Comparison of ENCODE assay signal across 20 cellular contexts in the genomic region with DNA sequence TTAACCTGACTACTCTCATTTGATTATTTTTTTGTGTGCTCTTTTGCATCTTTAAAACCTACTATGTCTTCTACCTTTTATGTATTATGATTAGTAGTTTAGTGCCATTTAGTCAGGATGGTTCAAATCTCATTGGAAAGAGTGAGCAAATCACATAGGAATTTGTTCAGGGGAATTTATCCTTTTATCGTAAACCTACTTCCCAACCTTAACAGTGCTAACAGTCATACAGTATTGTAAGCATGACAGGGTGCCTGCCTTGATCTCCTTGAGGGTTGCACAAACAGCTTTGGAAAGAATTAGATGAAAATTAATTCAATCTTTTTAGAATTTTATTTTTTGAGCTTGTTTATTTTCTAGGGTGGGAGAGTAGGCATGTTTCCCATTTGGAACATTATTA. TPM values are rescaled to one million over a fixed set of nuclear protein-coding genes. Genes with fewer than 3 reads are reported as not detected.
DNase-seq lines count a peak whose midpoint lies in the region; ATAC-seq and TF ChIP-seq lines count a peak whose summit lies in the region.
"Had no signal": no experiment of that assay in that cellular context is flagged by ENCODE, and none has a peak within 500 bp of the region (broad histone marks: within the 10 kb centered on the region; RNA-seq: fewer than 3 reads in every experiment).

No MANE protein-coding gene starts in this region.

- H3K4me1 ChIP-seq in PC-3 (ENCODE audit: insufficient read depth, low read length) (peaks cover 24% of the 10 kb centered on the region), body of pancreas (peaks cover 20% of the 10 kb centered on the region), left lung (peaks cover 5 to 17% of the 10 kb centered on the region in 2 donors), SK-N-SH (ENCODE audit: control insufficient read depth in 1 of 2, insufficient read depth in 2 of 2, low read depth in 1 of 2, low read length in 1 of 2) (peaks cover 0 to 6% of the 10 kb centered on the region in 2 experiments; a peak in 2 of 4 replicates)

- TF ChIP-seq RAD21 in SK-N-SH (IDR thresholded peaks at IDR 0.05; ENCODE audit: low read length): no peak

- peak; percentile 6 for DNase-seq in PC-3
- DNase-seq in body of pancreas: no peak
- no peak for DNase-seq in left lung
- no peak for DNase-seq in NCI-H1105 (lab: John Stamatoyannopoulos, UW)
- no peak for DNase-seq in GM10266 (ENCODE audit: extremely low spot score)
- DNase-seq in SK-N-SH: no peak
- no peak for DNase-seq in nucleus accumbens (lab: John Stamatoyannopoulos, UW)
- DNase-seq: Calu3; CD8-positive, alpha-beta T cell; H9; Karpas-422; MM.1S; NCI-H1092 treated with DMSO at 0.1 percent for 48 hours; NCI-H1694; NCI-H2081 treated with DMSO at 0.1 percent for 48 hours; NK-92 treated with Interleukin-12 subunit alpha and Interleukin-12 subunit beta, amount 100 ng/mL, for 24 hours; Right ventricle myocardium superior had no signal

- CTCF ChIA-PET in PC-3 (lab: Charles Lee): no interaction called here
- CTCF ChIA-PET in SK-N-SH (lab: Yijun Ruan, JAX): interaction anchor here (0.7 to 3.5 kb wide), 5 partner anchors 10 to 194 kb away, joined by 3 to 18 read pairs (median 3); no protein-coding TSS in a partner anchor

- ATAC-seq in PC-3 (no peak), body of pancreas (peak; percentile 78), left lung (peak; percentile 10)
- ATAC-seq: CD8-positive, alpha-beta T cell; SK-N-SH treated with all-trans-retinoic acid at 6 μM for 48 hours had no signal

- 68 to 70% methylated on average over 1 of the region's 1 CpG for WGBS in body of pancreas, 2 donors
- WGBS in SK-N-SH (ENCODE audit: low lambda C conversion rate): 95% methylated on average over 1 of the region's 1 CpG

- no peak for TF ChIP-seq POLR2A in body of pancreas (IDR thresholded peaks at IDR 0.05)

- no peaks in the 10 kb centered on the region for H3K79me2 ChIP-seq in PC-3 (ENCODE audit: low read length)
- 0 out of 2 replicates have a peak, but pooled peaks cover 6% of the 10 kb centered on the region for H3K79me2 ChIP-seq in SK-N-SH (ENCODE audit: insufficient read depth)

- H3K36me3 ChIP-seq in PC-3 (ENCODE audit: low read depth, low read length): peaks cover 43% of the 10 kb centered on the region; the same call in 1 of the 2 replicates
- H3K36me3 ChIP-seq in body of pancreas (replicated peaks in 1 of 2; ENCODE audit: insufficient read depth in 1 of 2, low read depth in 2 of 2): no peaks in the 10 kb centered on the region
- H3K36me3 ChIP-seq in left lung: peaks cover 0 to 38% of the 10 kb centered on the region in 2 donors
- peaks cover 52 to 64% of the 10 kb centered on the region in 2 experiments for H3K36me3 ChIP-seq in SK-N-SH (replicated peaks in 1 of 2; ENCODE audit: control insufficient read depth in 1 of 2, insufficient read depth in 2 of 2, low read length in 1 of 2)

- H3K27ac ChIP-seq in PC-3 (ENCODE audit: low read length) (no peak overlapping the region), body of pancreas (peak overlapping the region in 3 of 4 donors; percentile 7 to 54 (median 51)), left lung (peak overlapping the region in 1 of 2 donors; percentile 22), SK-N-SH (ENCODE audit: low read depth in 2 of 2, low read length in 1 of 2) (no peak overlapping the region)
- H3K27ac ChIP-seq: BLaER1 treated with 17β-estradiol and CSF1 and Interleukin-3, amounts not matched to agents 10 nM and 100 nM; HL-60 had no signal

- no peak for TF ChIP-seq CTCF in PC-3 (conservative IDR thresholded peaks at IDR 0.05; ENCODE audit: low read depth, low read length)
- no peak for TF ChIP-seq CTCF in body of pancreas (IDR thresholded peaks at IDR 0.05)
- TF ChIP-seq CTCF in left lung (IDR thresholded peaks at IDR 0.05): no peak
- TF ChIP-seq CTCF in GM10266 (IDR thresholded peaks at IDR 0.05; ENCODE audit: control insufficient read depth, insufficient read depth, low read depth, missing control alignments): no peak
- no peak for TF ChIP-seq CTCF in SK-N-SH (IDR thresholded peaks at IDR 0.05)

- no peaks in the 10 kb centered on the region for H3K9me2 ChIP-seq in PC-3 (replicated peaks; ENCODE audit: low read length)
- no peaks in the 10 kb centered on the region for H3K9me2 ChIP-seq in SK-N-SH

- H3K27me3 ChIP-seq in PC-3 (ENCODE audit: low read length): no peaks in the 10 kb centered on the region
- H3K27me3 ChIP-seq in body of pancreas: no peaks in the 10 kb centered on the region
- no peaks in the 10 kb centered on the region for H3K27me3 ChIP-seq in left lung
- H3K27me3 ChIP-seq in SK-N-SH (ENCODE audit: insufficient read depth): no peaks in the 10 kb centered on the region
- H3K27me3 ChIP-seq: BLaER1 treated with 17β-estradiol and CSF1 and Interleukin-3, amounts not matched to agents 10 nM and 100 nM had no signal

- H4K20me1 ChIP-seq in PC-3 (ENCODE audit: low read length): 0 out of 2 replicates have a peak, but pooled peaks cover 6% of the 10 kb centered on the region
- no peaks in the 10 kb centered on the region for H4K20me1 ChIP-seq in SK-N-SH (ENCODE audit: insufficient read depth)

- POLR2A ChIA-PET in PC-3 (lab: Charles Lee; ENCODE audit: unreplicated experiment): no interaction called here
- POLR2A ChIA-PET in SK-N-SH (lab: Yijun Ruan, JAX): interaction anchor here (0.6 kb wide), 1 partner anchor 21 kb away, joined by 3 read pairs; no protein-coding TSS in a partner anchor

- no TSS peak for BruUV-seq in PC-3 (replicated peaks; lab: Mats Ljungman, UMichigan)

- H3K9ac ChIP-seq in PC-3 (ENCODE audit: low read length) (no peak overlapping the region), SK-N-SH (no peak overlapping the region)
- H3K9ac ChIP-seq: BLaER1 treated with 17β-estradiol and CSF1 and Interleukin-3, amounts not matched to agents 10 nM and 100 nM had no signal

- H3K4me3 ChIP-seq in PC-3 (ENCODE audit: low read length) (no peak overlapping the region), body of pancreas (no peak overlapping the region), left lung (no peak overlapping the region), SK-N-SH (ENCODE audit: low read depth in 2 of 2, low read length in 1 of 2) (no peak overlapping the region)
- H3K4me3 ChIP-seq: BLaER1 treated with 17β-estradiol and CSF1 and Interleukin-3, amounts not matched to agents 10 nM and 100 nM had no signal

- no peaks in the 10 kb centered on the region for H3F3A ChIP-seq in PC-3 (ENCODE audit: low read length, unreplicated experiment)
- no peaks in the 10 kb centered on the region for H3F3A ChIP-seq in SK-N-SH (replicated peaks; ENCODE audit: insufficient read depth)

- H2AFZ ChIP-seq in PC-3 (ENCODE audit: low read length) (no peak overlapping the region), SK-N-SH (ENCODE audit: low read depth) (no peak overlapping the region)

- H3K9me3 ChIP-seq in PC-3 (ENCODE audit: low read length): no peaks in the 10 kb centered on the region
- no peaks in the 10 kb centered on the region for H3K9me3 ChIP-seq in body of pancreas
- no peaks in the 10 kb centered on the region for H3K9me3 ChIP-seq in left lung
- no peaks in the 10 kb centered on the region for H3K9me3 ChIP-seq in SK-N-SH
- H3K9me3 ChIP-seq: BLaER1 treated with 17β-estradiol and CSF1 and Interleukin-3, amounts not matched to agents 10 nM and 100 nM had no signal

- intact Hi-C loops in PC-3 (cut with micrococcal nuclease) (no loop called here), body of pancreas (cut with DNase I) (loop anchor here (10.0 kb wide), 1 partner anchor 193 kb away; no protein-coding TSS in a partner anchor), left lung (cut with DNase I) (no loop called here)

- no peak for TF ChIP-seq EP300 in SK-N-SH (IDR thresholded peaks at IDR 0.05; ENCODE audit: borderline replicate concordance in 1 of 2, low read depth in 1 of 2, low read length in 1 of 2)

- H3K4me2 ChIP-seq in PC-3 (ENCODE audit: low read length): no peak overlapping the region
- no peak overlapping the region for H3K4me2 ChIP-seq in SK-N-SH
- H3K4me2 ChIP-seq: BLaER1 treated with 17β-estradiol and CSF1 and Interleukin-3, amounts not matched to agents 10 nM and 100 nM had no signal

TF ChIP-seq in SK-N-SH, 30 proteins besides CTCF, POLR2A, EP300 and RAD21 (continues in another document):
- TF ChIP-seq, protein P1, sequence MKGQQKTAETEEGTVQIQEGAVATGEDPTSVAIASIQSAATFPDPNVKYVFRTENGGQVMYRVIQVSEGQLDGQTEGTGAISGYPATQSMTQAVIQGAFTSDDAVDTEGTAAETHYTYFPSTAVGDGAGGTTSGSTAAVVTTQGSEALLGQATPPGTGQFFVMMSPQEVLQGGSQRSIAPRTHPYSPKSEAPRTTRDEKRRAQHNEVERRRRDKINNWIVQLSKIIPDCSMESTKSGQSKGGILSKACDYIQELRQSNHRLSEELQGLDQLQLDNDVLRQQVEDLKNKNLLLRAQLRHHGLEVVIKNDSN (IDR thresholded peaks at IDR 0.05; ENCODE audit: borderline replicate concordance, low read depth): no peak
- TF ChIP-seq, protein P2, sequence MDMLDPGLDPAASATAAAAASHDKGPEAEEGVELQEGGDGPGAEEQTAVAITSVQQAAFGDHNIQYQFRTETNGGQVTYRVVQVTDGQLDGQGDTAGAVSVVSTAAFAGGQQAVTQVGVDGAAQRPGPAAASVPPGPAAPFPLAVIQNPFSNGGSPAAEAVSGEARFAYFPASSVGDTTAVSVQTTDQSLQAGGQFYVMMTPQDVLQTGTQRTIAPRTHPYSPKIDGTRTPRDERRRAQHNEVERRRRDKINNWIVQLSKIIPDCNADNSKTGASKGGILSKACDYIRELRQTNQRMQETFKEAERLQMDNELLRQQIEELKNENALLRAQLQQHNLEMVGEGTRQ (IDR thresholded peaks at IDR 0.05; ENCODE audit: borderline replicate concordance, low read depth, low read length): no peak
- no peak for TF ChIP-seq RCOR1 (IDR thresholded peaks at IDR 0.05; ENCODE audit: low read length)
- no peak for TF ChIP-seq GATA2 (CRISPR knock-in tag; IDR thresholded peaks at IDR 0.05)
- TF ChIP-seq MXI1 (IDR thresholded peaks at IDR 0.05; ENCODE audit: low read depth, low read length): no peak
- no peak for TF ChIP-seq ELF1 (IDR thresholded peaks at IDR 0.05)

RNA-seq across cellular contexts. Expression of gene RNF8, which starts 18.3 kb away (rescaled TPM):
- 20.2 and 28.1 TPM in 2 replicates for total RNA-seq in PC-3 (2014; rRNA removed)
- 10 to 100 TPM in 1 of 2 donors, 1 to 10 TPM in 1; 6.0 to 15.5 TPM for total RNA-seq in body of pancreas
- 10 to 100 TPM; 11.8 to 15.7 TPM for total RNA-seq in left lung
- 19.8 and 21.7 TPM in 2 replicates for polyA plus RNA-seq in SK-N-SH (2012; rRNA removed)
- polyA plus RNA-seq in SK-N-SH (2012; cell fraction: cytosol; rRNA removed): 21.5 and 28.1 TPM in 2 replicates
- polyA plus RNA-seq in SK-N-SH (2012; cell fraction: nucleus; rRNA removed): 19.5 and 22.9 TPM in 2 replicates

Comparison
In these comparisons a context has a peak if more than half of its experiments do, and no peak if none do; other contexts are left out.
1. H3K27ac ChIP-seq: peak in body of pancreas (3 of 4); none in PC-3 (single experiment) and SK-N-SH (0 of 2).